ENCODE assay signal across 7 cellular contexts in the genomic region with DNA sequence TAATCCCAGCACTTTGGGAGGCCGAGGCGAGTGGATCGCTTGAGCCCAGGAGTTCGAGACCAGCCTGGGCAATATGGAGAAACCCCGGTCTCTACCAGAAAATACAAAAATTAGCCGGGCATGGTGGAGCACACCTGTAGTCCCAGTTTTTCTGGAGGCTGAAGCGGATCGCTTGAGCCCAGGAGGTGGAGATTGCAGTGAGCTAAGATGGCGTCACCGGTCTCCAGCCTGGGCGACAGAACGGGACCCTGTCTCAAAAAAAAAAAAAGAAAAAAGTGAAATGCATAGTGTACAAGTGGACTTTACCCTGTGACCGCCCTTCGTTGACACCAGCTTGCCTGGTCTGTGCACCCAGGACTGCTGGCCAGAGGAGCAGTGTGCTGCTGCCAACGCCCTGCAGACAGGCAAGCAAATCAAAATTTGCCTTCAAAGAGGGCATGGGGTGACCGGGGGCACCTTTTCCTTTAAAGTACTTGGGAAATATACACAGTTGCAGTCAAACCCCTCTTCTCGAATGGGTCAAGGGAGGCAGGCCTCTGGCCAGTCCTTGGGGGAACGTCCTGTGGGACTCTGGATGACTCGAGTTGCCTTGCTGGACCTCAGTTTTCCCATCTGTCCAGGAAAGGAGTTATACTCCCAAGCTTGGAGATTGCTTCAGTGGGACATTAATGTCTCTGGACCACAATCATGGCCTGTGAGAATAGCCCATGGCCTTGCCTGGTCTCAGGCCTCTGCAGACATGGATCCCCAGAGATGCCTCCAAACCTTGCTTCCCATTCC. TPM values are rescaled to one million over a fixed set of nuclear protein-coding genes. Genes with fewer than 3 reads are reported as not detected.
DNase-seq lines count a peak whose midpoint lies in the region; ATAC-seq and TF ChIP-seq lines count a peak whose summit lies in the region.

No MANE protein-coding gene starts in this region.

- H3K4me1 Mint-ChIP-seq in T-cell = peaks cover 3 to 6% (median 4%) of the 10 kb centered on the region in 3 donors

- peak overlapping the region; percentile 96 for H2AFZ ChIP-seq in smooth muscle cell (ENCODE audit: low read depth)

- no peaks in the 10 kb centered on the region for H3K9me3 ChIP-seq in HEK293 (ENCODE audit: control insufficient read depth, insufficient read depth, low read depth, low read length)
- no peaks in the 10 kb centered on the region for H3K9me3 ChIP-seq in iPS DF 6.9 (ENCODE audit: control insufficient read depth, insufficient read depth, low read length)
- no peaks in the 10 kb centered on the region for H3K9me3 ChIP-seq in smooth muscle cell (replicated peaks; ENCODE audit: low read depth)

- H3K36me3 ChIP-seq in HEK293 (ENCODE audit: control insufficient read depth in 2 of 2, insufficient read depth in 1 of 2, low read length in 2 of 2) (peaks cover 0 to 37% of the 10 kb centered on the region in 2 experiments; a peak in 1 of 3 replicates), iPS DF 6.9 (ENCODE audit: control insufficient read depth, insufficient read depth, low read length) (no peaks in the 10 kb centered on the region), smooth muscle cell (ENCODE audit: low read depth) (no peaks in the 10 kb centered on the region)

- no peak for DNase-seq in T-cell
- DNase-seq in iPS DF 6.9 (ENCODE audit: low read depth, low spot score) = no peak
- DNase-seq in smooth muscle cell (lab: John Stamatoyannopoulos, UW; ENCODE audit: unreplicated experiment) = no peak
- DNase-seq in NCI-H526 (lab: John Stamatoyannopoulos, UW) = no peak
- no peak for DNase-seq in T1000 (lab: John Stamatoyannopoulos, UW)

- no peak overlapping the region for H3K27ac Mint-ChIP-seq in T-cell

- WGBS in iPS DF 6.9 (ENCODE audit: insufficient coverage, insufficient read length) = no CpG with 5 or more reads among the region's 19 CpGs
- WGBS in smooth muscle cell (ENCODE audit: low lambda C conversion rate) = 90% methylated on average over 19 of the region's 19 CpGs

- no peak overlapping the region for H3K9ac ChIP-seq in smooth muscle cell (ENCODE audit: low read depth)

- H3K9me3 Mint-ChIP-seq in T-cell = no peaks in the 10 kb centered on the region

- ATAC-seq in T-cell (replicated peaks in 1 of 4) (no peak), HG02885 (IDR thresholded peaks at IDR 0.05; ENCODE audit: poor library complexity, unreplicated experiment) (no peak)

- TF ChIP-seq CTCF in HEK293 (tag by site-specific recombination; IDR thresholded peaks at IDR 0.05) = no peak
- no peak for TF ChIP-seq CTCF in smooth muscle cell (IDR thresholded peaks at IDR 0.05; ENCODE audit: borderline replicate concordance, insufficient read depth, poor library complexity, severe bottlenecking)

- H3K27ac ChIP-seq in HEK293 (ENCODE audit: extremely low read depth, low read depth, low read length) = no peak overlapping the region; the same call in 1 of the 2 replicates
- no peak overlapping the region for H3K27ac ChIP-seq in iPS DF 6.9 (ENCODE audit: low read length)
- no peak overlapping the region for H3K27ac ChIP-seq in smooth muscle cell (ENCODE audit: low read depth)

- H3K4me1 ChIP-seq in HEK293 (ENCODE audit: control insufficient read depth, insufficient read depth, low read length) (no peaks in the 10 kb centered on the region), iPS DF 6.9 (ENCODE audit: control insufficient read depth, insufficient read depth, low read length) (peaks cover 1% of the 10 kb centered on the region; the same call in 1 of the 2 replicates), smooth muscle cell (ENCODE audit: low read depth) (no peaks in the 10 kb centered on the region)

- peak overlapping the region; percentile 97 for H3K4me2 ChIP-seq in smooth muscle cell

- CTCF ChIA-PET in HEK293 (lab: Yijun Ruan, JAX) (interaction anchor here (1.0 to 2.2 kb wide), 3 partner anchors 11 to 216 kb away, joined by 3 to 11 read pairs (median 6); no protein-coding TSS in a partner anchor), T-cell (lab: Charles Lee) (interaction anchor here (0.6 to 1.6 kb wide), 3 partner anchors 31 to 183 kb away, joined by 3 to 5 read pairs (median 3); no protein-coding TSS in a partner anchor)

- H3K4me3 ChIP-seq in HEK293 (ENCODE audit: low read depth, low read length) (no peak overlapping the region; the same call in 1 of the 2 replicates), iPS DF 6.9 (ENCODE audit: low read length) (peak overlapping the region; percentile 53; the same call in 1 of the 2 replicates), smooth muscle cell (peak overlapping the region; percentile 77)

- peak overlapping the region in 2 of 3 donors; percentile 58 to 69 for H3K4me3 Mint-ChIP-seq in T-cell

- no peaks in the 10 kb centered on the region for H3K36me3 Mint-ChIP-seq in T-cell

- no peaks in the 10 kb centered on the region for H3F3A ChIP-seq in smooth muscle cell (ENCODE audit: low read depth)

- no peaks in the 10 kb centered on the region for H3K79me2 ChIP-seq in smooth muscle cell (ENCODE audit: low read depth)

- POLR2A ChIA-PET in HEK293 (lab: Yijun Ruan, JAX) = no interaction called here
- POLR2A ChIA-PET in T-cell (lab: Charles Lee) = no interaction called here

- no peaks in the 10 kb centered on the region for H3K27me3 Mint-ChIP-seq in T-cell

- no peaks in the 10 kb centered on the region for H4K20me1 ChIP-seq in smooth muscle cell (ENCODE audit: low read depth)

- H3K27me3 ChIP-seq in iPS DF 6.9 (ENCODE audit: control insufficient read depth, insufficient read depth, low read length) = peaks cover 2% of the 10 kb centered on the region; the same call in 1 of the 2 replicates
- H3K27me3 ChIP-seq in smooth muscle cell (ENCODE audit: low read depth) = no peaks in the 10 kb centered on the region

TF ChIP-seq in HEK293, 187 proteins besides CTCF, POLR2A, EP300 and RAD21:
- TF ChIP-seq ZNF792 (tag by site-specific recombination; IDR thresholded peaks at IDR 0.05) (no peak), ZNF354C (tag by site-specific recombination; IDR thresholded peaks at IDR 0.05; ENCODE audit: borderline replicate concordance, low read depth) (no peak), ZNF335 (tag by site-specific recombination; conservative IDR thresholded peaks at IDR 0.05) (peak; percentile 46; the same call in 1 of the 2 replicates), PBX3 (CRISPR knock-in tag; IDR thresholded peaks at IDR 0.05) (no peak), TSHZ1 (tag by site-specific recombination; IDR thresholded peaks at IDR 0.05; ENCODE audit: borderline replicate concordance) (no peak)

RNA-seq across cellular contexts. Expression of gene XYLB, which starts 1.0 kb away (rescaled TPM):
- total RNA-seq in T-cell (1 to 10 TPM in 3 of 5 donors, under 1 TPM in 2; 0.59 to 1.9 (median 1.0) TPM), smooth muscle cell (0.40 and 2.0 TPM in 2 replicates)
- polyA plus RNA-seq in smooth muscle cell = 0.61 and 1.5 TPM in 2 replicates
